Comparison of ENCODE assay signal across 36 cellular contexts in genomic region chr15:101511717-101512116, GRCh38. TPM values are rescaled to one million over a fixed set of nuclear protein-coding genes. Genes with fewer than 3 reads are reported as not detected.
"Had no signal": no experiment of that assay in that cellular context is flagged by ENCODE, and none has a peak within 500 bp of the region (broad histone marks: within the 10 kb centered on the region; RNA-seq: fewer than 3 reads in every experiment).

No MANE protein-coding gene starts in this region.

- H3K36me3 ChIP-seq: MG63 had no signal

- H3K4me3 ChIP-seq: MG63 had no signal

- DNase-seq: Karpas-422, Kasumi-1, MG63, MM.1S, MV-4-11, NCI-H1048, NCI-H1092, NCI-H1092 treated with DMSO at 0.1 percent for 48 hours, NCI-H1105, NCI-H1105 treated with DMSO at 0.1 percent for 48 hours, NCI-H1417, NCI-H1417 treated with DMSO at 0.1 percent for 48 hours, NCI-H1436, NCI-H1436 treated with DMSO at 0.1 percent for 48 hours, NCI-H146, NCI-H1694, NCI-H1694 treated with DMSO at 0.1 percent for 48 hours, NCI-H187, NCI-H187 treated with DMSO at 0.1 percent for 48 hours, NCI-H1930, NCI-H2029, NCI-H2029 treated with DMSO at 0.1 percent for 48 hours, NCI-H2081, NCI-H2081 treated with DMSO at 0.1 percent for 48 hours, NCI-H2107, NCI-H2171, NCI-H2171 treated with DMSO at 0.1 percent for 48 hours, NCI-H2227 treated with DMSO at 0.1 percent for 48 hours, NCI-H226, NCI-H345, NCI-H446, NCI-H446 treated with DMSO at 0.1 percent for 48 hours, NCI-H510A, NCI-H510A treated with DMSO at 0.1 percent for 48 hours, NCI-H524 had no signal

RNA-seq across cellular contexts. Expression of gene PCSK6, which starts 22.2 kb away (rescaled TPM):
- total RNA-seq: M059J had no signal
